10 cellular contexts compared by ENCODE assay signal in the genomic region with DNA sequence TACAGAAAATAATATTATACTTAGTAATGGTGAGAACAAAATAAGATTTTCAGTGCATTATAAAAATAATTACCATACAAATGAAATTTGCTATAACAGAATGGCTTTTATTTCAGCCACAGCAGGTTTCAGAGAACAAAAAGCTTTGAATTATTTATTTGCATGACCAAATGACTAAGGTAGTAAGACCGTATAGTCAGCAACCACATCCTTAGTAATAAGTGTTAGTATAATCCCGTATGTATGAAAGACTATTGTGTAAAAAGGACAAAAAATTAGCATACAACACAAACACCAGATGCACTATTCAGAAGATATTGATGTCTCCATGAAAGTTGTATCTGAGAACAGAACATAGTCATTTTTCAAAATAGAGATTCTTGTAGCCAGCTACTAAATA. TPM values are rescaled to one million over a fixed set of nuclear protein-coding genes. Genes with fewer than 3 reads are reported as not detected.
DNase-seq lines count a peak whose midpoint lies in the region; ATAC-seq and TF ChIP-seq lines count a peak whose summit lies in the region.
"Had no signal": no experiment of that assay in that cellular context is flagged by ENCODE, and none has a peak within 500 bp of the region (broad histone marks: within the 10 kb centered on the region; RNA-seq: fewer than 3 reads in every experiment).

No MANE protein-coding gene starts in this region.

- H3K4me3 ChIP-seq in AG10803 (ENCODE audit: low read length) (no peak overlapping the region), epithelial cell of esophagus (ENCODE audit: low read length) (no peak overlapping the region)

- H3K36me3 Mint-ChIP-seq in activated T-helper 1 cell treated with anti-CD3 and anti-CD28 coated beads, Interleukin-12 subunit alpha, Interleukin-12 subunit beta, Interleukin-2, Interleukin-4 antibody, amounts not matched to agents 30 ng/mL and 10 ng/mL and 1 ng/mL, durations not matched to agents 14 hours and 24 hours and 36 hours (ENCODE audit: low read depth): peaks cover 6% of the 10 kb centered on the region
- peaks cover 9% of the 10 kb centered on the region for H3K36me3 Mint-ChIP-seq in nephron progenitor cell (ENCODE audit: low read depth)

- H3K4me3 Mint-ChIP-seq in activated T-helper 1 cell treated with anti-CD3 and anti-CD28 coated beads, Interleukin-12 subunit alpha, Interleukin-12 subunit beta, Interleukin-2, Interleukin-4 antibody, amounts not matched to agents 30 ng/mL and 10 ng/mL and 1 ng/mL, durations not matched to agents 14 hours and 24 hours and 36 hours: no peak overlapping the region
- no peak overlapping the region for H3K4me3 Mint-ChIP-seq in nephron progenitor cell

- DNase-seq in AG10803 (ENCODE audit: low read depth) (peak; percentile 72), epithelial cell of esophagus (ENCODE audit: low read depth) (peak; percentile 77), RPMI8226 (no peak), hypothalamus (lab: John Stamatoyannopoulos, UW) (no peak), nephron progenitor cell (no peak)
- DNase-seq in activated T-helper 1 cell treated with anti-CD3 and anti-CD28 coated beads, Interleukin-12 subunit alpha, Interleukin-12 subunit beta, Interleukin-2, Interleukin-4 antibody, amounts not matched to agents 30 ng/mL and 10 ng/mL and 1 ng/mL, durations not matched to agents 14 hours and 24 hours and 36 hours (ENCODE audit: low spot score): no peak
- DNase-seq: amniotic stem cell; stimulated activated naive CD4-positive, alpha-beta T cell treated with Interleukin-2 at 50 U/mL for 16 hours had no signal

- peak; percentile 49 for ATAC-seq in GM21423 (IDR thresholded peaks at IDR 0.05; ENCODE audit: unreplicated experiment)
- ATAC-seq in HG03442 (IDR thresholded peaks at IDR 0.05; ENCODE audit: unreplicated experiment): peak; percentile 66

- no peak overlapping the region for H3K27ac Mint-ChIP-seq in activated T-helper 1 cell treated with anti-CD3 and anti-CD28 coated beads, Interleukin-12 subunit alpha, Interleukin-12 subunit beta, Interleukin-2, Interleukin-4 antibody, amounts not matched to agents 30 ng/mL and 10 ng/mL and 1 ng/mL, durations not matched to agents 14 hours and 24 hours and 36 hours
- H3K27ac Mint-ChIP-seq in nephron progenitor cell: no peak overlapping the region

- peaks cover 47% of the 10 kb centered on the region for H3K4me1 Mint-ChIP-seq in activated T-helper 1 cell treated with anti-CD3 and anti-CD28 coated beads, Interleukin-12 subunit alpha, Interleukin-12 subunit beta, Interleukin-2, Interleukin-4 antibody, amounts not matched to agents 30 ng/mL and 10 ng/mL and 1 ng/mL, durations not matched to agents 14 hours and 24 hours and 36 hours (ENCODE audit: low read depth)
- H3K4me1 Mint-ChIP-seq in nephron progenitor cell: peaks cover 5% of the 10 kb centered on the region

- H3K27me3 Mint-ChIP-seq in activated T-helper 1 cell treated with anti-CD3 and anti-CD28 coated beads, Interleukin-12 subunit alpha, Interleukin-12 subunit beta, Interleukin-2, Interleukin-4 antibody, amounts not matched to agents 30 ng/mL and 10 ng/mL and 1 ng/mL, durations not matched to agents 14 hours and 24 hours and 36 hours (ENCODE audit: insufficient read depth): peaks cover 4% of the 10 kb centered on the region
- peaks cover 3% of the 10 kb centered on the region for H3K27me3 Mint-ChIP-seq in nephron progenitor cell (ENCODE audit: low read depth, poor library complexity)

- TF ChIP-seq CTCF in AG10803 (conservative IDR thresholded peaks at IDR 0.05; ENCODE audit: low read length) (no peak), epithelial cell of esophagus (IDR thresholded peaks at IDR 0.05; ENCODE audit: insufficient read depth, low read depth, low read length, missing control alignments) (no peak), nephron progenitor cell (IDR thresholded peaks at IDR 0.05) (no peak)

- H3K9me3 Mint-ChIP-seq in activated T-helper 1 cell treated with anti-CD3 and anti-CD28 coated beads, Interleukin-12 subunit alpha, Interleukin-12 subunit beta, Interleukin-2, Interleukin-4 antibody, amounts not matched to agents 30 ng/mL and 10 ng/mL and 1 ng/mL, durations not matched to agents 14 hours and 24 hours and 36 hours: no peaks in the 10 kb centered on the region
- no peaks in the 10 kb centered on the region for H3K9me3 Mint-ChIP-seq in nephron progenitor cell

- intact Hi-C loops in activated T-helper 1 cell treated with anti-CD3 and anti-CD28 coated beads, Interleukin-12 subunit alpha, Interleukin-12 subunit beta, Interleukin-2, Interleukin-4 antibody, amounts not matched to agents 30 ng/mL and 10 ng/mL and 1 ng/mL, durations not matched to agents 14 hours and 24 hours and 36 hours (cut with micrococcal nuclease): no loop called here

RNA-seq across cellular contexts. Expression of a gene that starts 12.2 kb away (rescaled TPM):
- total RNA-seq in activated T-helper 1 cell treated with anti-CD3 and anti-CD28 coated beads, Interleukin-12 subunit alpha, Interleukin-12 subunit beta, Interleukin-2, Interleukin-4 antibody, amounts not matched to agents 30 ng/mL and 10 ng/mL and 1 ng/mL, durations not matched to agents 14 hours and 24 hours and 36 hours: 20.2 and 24.5 TPM in 2 replicates

Comparison
In these comparisons a context has a peak if more than half of its experiments do, and no peak if none do; other contexts are left out.
1. DNase-seq: peak in AG10803 (single experiment) and epithelial cell of esophagus (single experiment); none in activated T-helper 1 cell treated with anti-CD3 and anti-CD28 coated beads, Interleukin-12 subunit alpha, Interleukin-12 subunit beta, Interleukin-2, Interleukin-4 antibody, amounts not matched to agents 30 ng/mL and 10 ng/mL and 1 ng/mL, durations not matched to agents 14 hours and 24 hours and 36 hours (single experiment), RPMI8226 (single experiment), hypothalamus (0 of 51) and nephron progenitor cell (single experiment).